In the genomic region with DNA sequence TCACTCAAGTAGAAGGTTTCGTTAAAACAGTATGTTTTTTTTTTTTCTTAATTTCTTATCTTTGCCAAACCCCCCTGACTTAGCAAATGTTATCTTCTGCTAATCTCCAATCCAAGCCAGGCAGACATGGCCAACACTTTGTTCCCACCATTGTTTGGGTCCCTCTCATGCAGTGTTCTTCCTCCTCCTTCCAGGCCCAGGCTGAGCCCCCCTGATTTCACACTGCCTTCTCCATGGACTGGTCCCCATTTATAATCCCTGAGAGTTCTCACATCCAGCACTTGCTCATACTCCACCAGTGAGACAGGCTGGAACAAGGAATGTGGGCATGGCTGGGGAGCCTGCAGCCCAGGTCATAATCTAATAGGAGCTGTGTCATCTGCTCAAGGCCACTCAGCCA, we compare ENCODE assay signal across 28 cellular contexts.
"Had no signal": no experiment of that assay in that cellular context is flagged by ENCODE, and none has a peak within 500 bp of the region (broad histone marks: within the 10 kb centered on the region; RNA-seq: fewer than 3 reads in every experiment).

No MANE protein-coding gene starts in this region.

- H3K36me3 ChIP-seq: gastroesophageal sphincter, pancreas, prostate gland, sigmoid colon, upper lobe of left lung had no signal

- H3K27me3 ChIP-seq: gastroesophageal sphincter, hepatocyte, pancreas, sigmoid colon, upper lobe of left lung had no signal

- H3K79me2 ChIP-seq: hepatocyte had no signal

- H3K9me3 Mint-ChIP-seq: activated naive CD4-positive, alpha-beta T cell treated with anti-CD3 and anti-CD28 coated beads, Interleukin-2, amount 50 U/mL, for 72 hours; activated T-cell treated with anti-CD3 and anti-CD28 coated beads, Interleukin-2, amount 50 U/mL, for 72 hours; stimulated activated memory B cell treated with anti-CD40 and anti-IgM and Interleukin-4, amounts not matched to agents 10 μg/mL and 1 μg/mL and 100 μg/mL, for 72 hours; stimulated activated naive CD8-positive, alpha-beta T cell treated with anti-CD3 and anti-CD28 coated beads, Interleukin-15, amount 100 ng/mL, for 72 hours; T-helper 1 cell treated with Interleukin-12 subunit alpha and Interleukin-12 subunit beta and Interleukin-4 antibody, amounts not matched to agents 30 μg/mL and 1 μg/mL, for 36 hours; WTC11 had no signal

- H3K27ac Mint-ChIP-seq: activated naive CD4-positive, alpha-beta T cell treated with anti-CD3 and anti-CD28 coated beads, Interleukin-2, amount 50 U/mL, for 72 hours; activated T-cell treated with anti-CD3 and anti-CD28 coated beads, Interleukin-2, amount 50 U/mL, for 72 hours; naive thymus-derived CD4-positive, alpha-beta T cell; stimulated activated memory B cell treated with anti-CD40 and anti-IgM and Interleukin-4, amounts not matched to agents 10 μg/mL and 1 μg/mL and 100 μg/mL, for 72 hours; stimulated activated naive CD8-positive, alpha-beta T cell treated with anti-CD3 and anti-CD28 coated beads, Interleukin-15, amount 100 ng/mL, for 72 hours; T-helper 1 cell treated with Interleukin-12 subunit alpha and Interleukin-12 subunit beta and Interleukin-4 antibody, amounts not matched to agents 30 μg/mL and 1 μg/mL, for 36 hours; WTC11 had no signal

- H3K27ac ChIP-seq: gastroesophageal sphincter, hepatocyte, pancreas, prostate gland, sigmoid colon, upper lobe of left lung had no signal

- DNase-seq: activated CD4-positive, alpha-beta T cell treated with anti-CD3 and anti-CD28 coated beads, Interleukin-2, amount 50 U/mL, for 4 hours; activated naive CD4-positive, alpha-beta T cell; activated T-cell treated with anti-CD3 and anti-CD28 coated beads for 4 hours; activated T-cell treated with anti-CD3 and anti-CD28 coated beads, Interleukin-2, amount 50 U/mL, for 72 hours; dermis blood vessel endothelial cell; effector CD4-positive, alpha-beta T cell; islet precursor cell; left cardiac atrium; left ventricle myocardium superior; midbrain; naive thymus-derived CD4-positive, alpha-beta T cell; pancreas; sigmoid colon; stimulated activated CD4-positive, alpha-beta T cell treated with anti-CD3 and anti-CD28 coated beads, Interleukin-1b, Interleukin-23, amount 100 ng/mL, for 48 hours; stimulated activated CD4-positive, alpha-beta T cell treated with anti-CD3 and anti-CD28 coated beads, Interleukin-4, amount 100 ng/mL, for 4 hours; stimulated activated CD8-positive, alpha-beta memory T cell treated with anti-CD3 and anti-CD28 coated beads, Interleukin-4, amount 100 ng/mL, for 48 hours; stimulated activated naive CD8-positive, alpha-beta T cell treated with anti-CD3 and anti-CD28 coated beads, Interleukin-15, amount 100 ng/mL, for 72 hours; substantia nigra; T-helper 9 cell; upper lobe of left lung had no signal

- H3K4me1 Mint-ChIP-seq: naive thymus-derived CD4-positive, alpha-beta T cell; stimulated activated memory B cell treated with anti-CD40 and anti-IgM and Interleukin-4, amounts not matched to agents 10 μg/mL and 1 μg/mL and 100 μg/mL, for 72 hours; stimulated activated naive CD8-positive, alpha-beta T cell treated with anti-CD3 and anti-CD28 coated beads, Interleukin-15, amount 100 ng/mL, for 72 hours had no signal

- H3K4me1 ChIP-seq: gastroesophageal sphincter, pancreas, prostate gland, sigmoid colon, upper lobe of left lung had no signal

- H3K27me3 Mint-ChIP-seq: stimulated activated memory B cell treated with anti-CD40 and anti-IgM and Interleukin-4, amounts not matched to agents 10 μg/mL and 1 μg/mL and 100 μg/mL, for 72 hours; stimulated activated naive CD8-positive, alpha-beta T cell treated with anti-CD3 and anti-CD28 coated beads, Interleukin-15, amount 100 ng/mL, for 72 hours had no signal

- H3K36me3 Mint-ChIP-seq: activated naive CD4-positive, alpha-beta T cell treated with anti-CD3 and anti-CD28 coated beads, Interleukin-2, amount 50 U/mL, for 72 hours; naive thymus-derived CD4-positive, alpha-beta T cell; stimulated activated memory B cell treated with anti-CD40 and anti-IgM and Interleukin-4, amounts not matched to agents 10 μg/mL and 1 μg/mL and 100 μg/mL, for 72 hours; WTC11 had no signal

- H3K4me2 ChIP-seq: hepatocyte, smooth muscle cell had no signal

- H3K9me3 ChIP-seq: gastroesophageal sphincter, pancreas, prostate gland, sigmoid colon, upper lobe of left lung had no signal

- H3K4me3 Mint-ChIP-seq: activated T-cell treated with anti-CD3 and anti-CD28 coated beads, Interleukin-2, amount 50 U/mL, for 72 hours; naive thymus-derived CD4-positive, alpha-beta T cell; stimulated activated memory B cell treated with anti-CD40 and anti-IgM and Interleukin-4, amounts not matched to agents 10 μg/mL and 1 μg/mL and 100 μg/mL, for 72 hours; stimulated activated naive CD8-positive, alpha-beta T cell treated with anti-CD3 and anti-CD28 coated beads, Interleukin-15, amount 100 ng/mL, for 72 hours; T-helper 1 cell treated with Interleukin-12 subunit alpha and Interleukin-12 subunit beta and Interleukin-4 antibody, amounts not matched to agents 30 μg/mL and 1 μg/mL, for 36 hours; WTC11 had no signal

- H3K4me3 ChIP-seq: gastroesophageal sphincter, hepatocyte, pancreas, prostate gland, sigmoid colon, smooth muscle cell, upper lobe of left lung had no signal

- H2AFZ ChIP-seq: hepatocyte had no signal
